ENCODE assay signal across 8 cellular contexts in the genomic region with DNA sequence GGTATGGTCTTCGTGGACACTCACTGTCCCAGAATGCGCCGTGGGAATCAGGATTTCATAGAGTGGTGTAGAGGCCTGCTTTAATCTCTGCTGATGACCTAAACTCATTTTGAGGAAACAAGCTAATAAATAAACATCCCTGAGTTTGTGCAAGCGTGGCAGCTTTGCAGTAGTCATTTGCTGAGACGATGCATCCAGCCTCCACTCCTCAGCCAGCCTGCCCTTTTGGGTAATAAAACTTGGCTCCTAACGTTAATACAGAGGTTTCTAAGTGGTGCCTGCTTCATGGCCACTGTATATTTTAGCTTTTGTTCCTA. TPM values are rescaled to one million over a fixed set of nuclear protein-coding genes. Genes with fewer than 3 reads are reported as not detected.
A peak's percentile ranks its signal among the peaks of the same experiment; 100 is the strongest.
DNase-seq lines count a peak whose midpoint lies in the region; ATAC-seq and TF ChIP-seq lines count a peak whose summit lies in the region.

No MANE protein-coding gene starts in this region.

- intact Hi-C loops in activated T-helper 1 cell treated with anti-CD3 and anti-CD28 coated beads, Interleukin-12 subunit alpha, Interleukin-12 subunit beta, Interleukin-2, Interleukin-4 antibody, amounts not matched to agents 30 ng/mL and 10 ng/mL and 1 ng/mL, durations not matched to agents 14 hours and 24 hours and 36 hours (cut with micrococcal nuclease), result loop anchor here (2.0 to 10.0 kb wide), 4 partner anchors 48 to 1170 kb away; partner anchors contain the start of genes COIL, MSI2 and SRSF1
- intact Hi-C loops in left lung (cut with DNase I), result no loop called here
- intact Hi-C loops in tibial artery (cut with DNase I; ENCODE audit: low total_unique reads), result loop anchor here (10.0 kb wide), 1 partner anchor 280 kb away; no protein-coding TSS in a partner anchor

- H3K27ac ChIP-seq in left lung (peak overlapping the region in 1 of 2 donors; percentile 81), tibial artery (peak overlapping the region; percentile 73 to 79)

- peak overlapping the region; percentile 83 for H3K4me3 ChIP-seq in left lung
- H3K4me3 ChIP-seq in tibial artery, result peak overlapping the region; percentile 78 to 86

- peaks cover 76% of the 10 kb centered on the region for H3K36me3 Mint-ChIP-seq in activated T-cell treated with anti-CD3 and anti-CD28 coated beads, Interleukin-2, amount 50 U/mL, for 24 hours (ENCODE audit: low read depth)
- H3K36me3 Mint-ChIP-seq in activated T-helper 1 cell treated with anti-CD3 and anti-CD28 coated beads, Interleukin-12 subunit alpha, Interleukin-12 subunit beta, Interleukin-2, Interleukin-4 antibody, amounts not matched to agents 30 ng/mL and 10 ng/mL and 1 ng/mL, durations not matched to agents 14 hours and 24 hours and 36 hours (ENCODE audit: low read depth), result peaks cover 29% of the 10 kb centered on the region

- no peaks in the 10 kb centered on the region for H3K9me3 ChIP-seq in left lung
- H3K9me3 ChIP-seq in tibial artery, result no peaks in the 10 kb centered on the region

- H3K4me1 ChIP-seq in left lung (peaks cover 8 to 52% of the 10 kb centered on the region in 2 donors), tibial artery (peaks cover 7 to 35% (median 16%) of the 10 kb centered on the region in 4 donors)

- H3K36me3 ChIP-seq in left lung (no peaks in the 10 kb centered on the region), tibial artery (no peaks in the 10 kb centered on the region)

- ATAC-seq in left lung, result no peak
- no peak for ATAC-seq in GM18873 (IDR thresholded peaks at IDR 0.05; ENCODE audit: low FRiP score, unreplicated experiment)
- no peak for ATAC-seq in HG02870 (IDR thresholded peaks at IDR 0.05; ENCODE audit: unreplicated experiment)
- ATAC-seq in HG02798 (IDR thresholded peaks at IDR 0.05; ENCODE audit: poor library complexity, unreplicated experiment), result no peak

- H3K27ac Mint-ChIP-seq in activated T-cell treated with anti-CD3 and anti-CD28 coated beads, Interleukin-2, amount 50 U/mL, for 24 hours, result peak overlapping the region; percentile 95
- peak overlapping the region; percentile 96 for H3K27ac Mint-ChIP-seq in activated T-helper 1 cell treated with anti-CD3 and anti-CD28 coated beads, Interleukin-12 subunit alpha, Interleukin-12 subunit beta, Interleukin-2, Interleukin-4 antibody, amounts not matched to agents 30 ng/mL and 10 ng/mL and 1 ng/mL, durations not matched to agents 14 hours and 24 hours and 36 hours

- peak overlapping the region; percentile 93 for H3K4me3 Mint-ChIP-seq in activated T-cell treated with anti-CD3 and anti-CD28 coated beads, Interleukin-2, amount 50 U/mL, for 24 hours
- peak overlapping the region; percentile 94 for H3K4me3 Mint-ChIP-seq in activated T-helper 1 cell treated with anti-CD3 and anti-CD28 coated beads, Interleukin-12 subunit alpha, Interleukin-12 subunit beta, Interleukin-2, Interleukin-4 antibody, amounts not matched to agents 30 ng/mL and 10 ng/mL and 1 ng/mL, durations not matched to agents 14 hours and 24 hours and 36 hours

- H3K27me3 ChIP-seq in left lung, result peaks cover 0 to 11% of the 10 kb centered on the region in 2 donors
- no peaks in the 10 kb centered on the region for H3K27me3 ChIP-seq in tibial artery

- H3K4me1 Mint-ChIP-seq in activated T-cell treated with anti-CD3 and anti-CD28 coated beads, Interleukin-2, amount 50 U/mL, for 24 hours (ENCODE audit: low read depth), result peaks cover 67% of the 10 kb centered on the region
- peaks cover 70% of the 10 kb centered on the region for H3K4me1 Mint-ChIP-seq in activated T-helper 1 cell treated with anti-CD3 and anti-CD28 coated beads, Interleukin-12 subunit alpha, Interleukin-12 subunit beta, Interleukin-2, Interleukin-4 antibody, amounts not matched to agents 30 ng/mL and 10 ng/mL and 1 ng/mL, durations not matched to agents 14 hours and 24 hours and 36 hours (ENCODE audit: low read depth)

- TF ChIP-seq CTCF in left lung (IDR thresholded peaks at IDR 0.05) (no peak), tibial artery (IDR thresholded peaks at IDR 0.05) (no peak)

- H3K27me3 Mint-ChIP-seq in activated T-cell treated with anti-CD3 and anti-CD28 coated beads, Interleukin-2, amount 50 U/mL, for 24 hours, result no peaks in the 10 kb centered on the region
- no peaks in the 10 kb centered on the region for H3K27me3 Mint-ChIP-seq in activated T-helper 1 cell treated with anti-CD3 and anti-CD28 coated beads, Interleukin-12 subunit alpha, Interleukin-12 subunit beta, Interleukin-2, Interleukin-4 antibody, amounts not matched to agents 30 ng/mL and 10 ng/mL and 1 ng/mL, durations not matched to agents 14 hours and 24 hours and 36 hours (ENCODE audit: insufficient read depth)

- H3K9me3 Mint-ChIP-seq in activated T-cell treated with anti-CD3 and anti-CD28 coated beads, Interleukin-2, amount 50 U/mL, for 24 hours, result no peaks in the 10 kb centered on the region
- no peaks in the 10 kb centered on the region for H3K9me3 Mint-ChIP-seq in activated T-helper 1 cell treated with anti-CD3 and anti-CD28 coated beads, Interleukin-12 subunit alpha, Interleukin-12 subunit beta, Interleukin-2, Interleukin-4 antibody, amounts not matched to agents 30 ng/mL and 10 ng/mL and 1 ng/mL, durations not matched to agents 14 hours and 24 hours and 36 hours

- no peak for DNase-seq in activated T-cell treated with anti-CD3 and anti-CD28 coated beads, Interleukin-2, amount 50 U/mL, for 24 hours
- DNase-seq in activated T-cell treated with anti-CD3 and anti-CD28 coated beads for 4 hours (no peak), left lung (no peak), tibial artery (no peak)
- DNase-seq in activated T-helper 1 cell treated with anti-CD3 and anti-CD28 coated beads, Interleukin-12 subunit alpha, Interleukin-12 subunit beta, Interleukin-2, Interleukin-4 antibody, amounts not matched to agents 30 ng/mL and 10 ng/mL and 1 ng/mL, durations not matched to agents 14 hours and 24 hours and 36 hours (ENCODE audit: low spot score), result no peak

RNA-seq across cellular contexts. Expression of gene DGKE, which starts 1.3 kb away (rescaled TPM):
- total RNA-seq in activated T-helper 1 cell treated with anti-CD3 and anti-CD28 coated beads, Interleukin-12 subunit alpha, Interleukin-12 subunit beta, Interleukin-2, Interleukin-4 antibody, amounts not matched to agents 30 ng/mL and 10 ng/mL and 1 ng/mL, durations not matched to agents 14 hours and 24 hours and 36 hours, result 31.8 and 34.3 TPM in 2 replicates
- 10 to 100 TPM in 1 of 2 donors, 1 to 10 TPM in 1; 7.3 to 10.5 TPM for total RNA-seq in left lung

RNA-seq across cellular contexts. Expression of gene C17orf67, which starts 1.5 kb away (rescaled TPM):
- 3.1 TPM in 2 replicates for total RNA-seq in activated T-helper 1 cell treated with anti-CD3 and anti-CD28 coated beads, Interleukin-12 subunit alpha, Interleukin-12 subunit beta, Interleukin-2, Interleukin-4 antibody, amounts not matched to agents 30 ng/mL and 10 ng/mL and 1 ng/mL, durations not matched to agents 14 hours and 24 hours and 36 hours
- total RNA-seq in left lung, result 1 to 10 TPM; 1.6 to 3.1 TPM

Comparison
In these comparisons a context has a peak if more than half of its experiments do, and no peak if none do; other contexts are left out.
1. intact Hi-C loops: an anchor here in activated T-helper 1 cell treated with anti-CD3 and anti-CD28 coated beads, Interleukin-12 subunit alpha, Interleukin-12 subunit beta, Interleukin-2, Interleukin-4 antibody, amounts not matched to agents 30 ng/mL and 10 ng/mL and 1 ng/mL, durations not matched to agents 14 hours and 24 hours and 36 hours (2.0 to 10.0 kb wide) and tibial artery (10.0 kb wide); none called in left lung.